ENCODE assay signal across 15 cellular contexts in genomic region chr14:95200404-95200803, GRCh38. TPM values are rescaled to one million over a fixed set of nuclear protein-coding genes. Genes with fewer than 3 reads are reported as not detected.
DNase-seq lines count a peak whose midpoint lies in the region; ATAC-seq and TF ChIP-seq lines count a peak whose summit lies in the region.
"Had no signal": no experiment of that assay in that cellular context is flagged by ENCODE, and none has a peak within 500 bp of the region (broad histone marks: within the 10 kb centered on the region; RNA-seq: fewer than 3 reads in every experiment).

No MANE protein-coding gene starts in this region.

- no peak overlapping the region for H3K27ac Mint-ChIP-seq in nephron progenitor cell
- H3K27ac Mint-ChIP-seq: activated CD4-positive, alpha-beta memory T cell treated with anti-CD3 and anti-CD28 coated beads for 36 hours had no signal

- peaks cover 19% of the 10 kb centered on the region for H3K4me1 Mint-ChIP-seq in nephron progenitor cell

- peaks cover 27% of the 10 kb centered on the region for H3K36me3 Mint-ChIP-seq in nephron progenitor cell (ENCODE audit: low read depth)

- H3K27me3 ChIP-seq in left ventricle myocardium inferior (ENCODE audit: low read depth) (peaks cover 48% of the 10 kb centered on the region), heart right ventricle (peaks cover 0 to 64% (median 34%) of the 10 kb centered on the region in 7 donors)

- H3K9me3 ChIP-seq in left ventricle myocardium inferior (replicated peaks) (peaks cover 22% of the 10 kb centered on the region), heart right ventricle (peaks cover 0 to 25% (median 4%) of the 10 kb centered on the region in 11 donors)

- ATAC-seq in Right ventricle myocardium inferior (peak; percentile 89), heart right ventricle (peak in 7 of 8 donors; percentile 70 to 93 (median 80)), GM19397 (IDR thresholded peaks at IDR 0.05; ENCODE audit: unreplicated experiment) (no peak)

- H3K36me3 ChIP-seq in left ventricle myocardium inferior, result peaks cover 37% of the 10 kb centered on the region
- H3K36me3 ChIP-seq in heart right ventricle, result peaks cover 0 to 36% (median 7%) of the 10 kb centered on the region in 9 donors

- H3K4me3 Mint-ChIP-seq in nephron progenitor cell, result no peak overlapping the region
- H3K4me3 Mint-ChIP-seq: activated CD4-positive, alpha-beta memory T cell treated with anti-CD3 and anti-CD28 coated beads for 36 hours; brain had no signal

- H3K27me3 Mint-ChIP-seq in nephron progenitor cell (ENCODE audit: low read depth, poor library complexity), result no peaks in the 10 kb centered on the region

- intact Hi-C loops in Right ventricle myocardium inferior (cut with DNase I) (no loop called here), left ventricle myocardium inferior (cut with micrococcal nuclease) (no loop called here), heart right ventricle (cut with DNase I) (no loop called here)

- H3K4me1 ChIP-seq in left ventricle myocardium inferior (peaks cover 10% of the 10 kb centered on the region), heart right ventricle (peaks cover 0 to 6% (median 0%) of the 10 kb centered on the region in 9 donors)

- DNase-seq in Right ventricle myocardium inferior (ENCODE audit: missing footprints) (no peak), left ventricle myocardium inferior (no peak), NCI-H510A treated with DMSO at 0.1 percent for 48 hours (lab: John Stamatoyannopoulos, UW) (peak; percentile 89), heart right ventricle (peak; percentile 32), ureter (ENCODE audit: low spot score) (peak; percentile 26), nephron progenitor cell (no peak), NCI-H1436 treated with DMSO at 0.1 percent for 48 hours (lab: John Stamatoyannopoulos, UW) (no peak)
- DNase-seq: activated CD4-positive, alpha-beta memory T cell treated with anti-CD3 and anti-CD28 coated beads for 36 hours; activated effector memory CD4-positive, alpha-beta T cell treated with anti-CD3 and anti-CD28 coated beads, Interleukin-2, amount 50 U/mL, for 16 hours; Kasumi-1; NCI-H446 treated with DMSO at 0.1 percent for 48 hours; T-helper 9 cell had no signal

- H3K9me3 Mint-ChIP-seq in nephron progenitor cell, result peaks cover 24% of the 10 kb centered on the region

- 45 to 60% methylated on average over 7 of the region's 7 CpGs for WGBS in heart right ventricle, 2 donors

- no peak for TF ChIP-seq CTCF in left ventricle myocardium inferior (IDR thresholded peaks at IDR 0.05; ENCODE audit: borderline replicate concordance)
- TF ChIP-seq CTCF in heart right ventricle (IDR thresholded peaks at IDR 0.05), result no peak
- TF ChIP-seq CTCF in nephron progenitor cell (IDR thresholded peaks at IDR 0.05), result no peak

- H3K4me3 ChIP-seq in left ventricle myocardium inferior, result no peak overlapping the region
- H3K4me3 ChIP-seq in heart right ventricle, result no peak overlapping the region

- H3K27ac ChIP-seq in left ventricle myocardium inferior (replicated peaks), result no peak overlapping the region
- no peak overlapping the region for H3K27ac ChIP-seq in heart right ventricle
- H3K27ac ChIP-seq: RWPE1 had no signal

RNA-seq across cellular contexts. Expression of gene DICER1, which starts 43.1 kb away (rescaled TPM):
- total RNA-seq in Right ventricle myocardium inferior (20.7 TPM), left ventricle myocardium inferior (22.1 TPM), heart right ventricle (10 to 100 TPM; 19.8 to 38.8 (median 27.5) TPM), ureter (109 TPM)
- 1 to 10 TPM; 4.9 to 8.3 TPM for polyA plus RNA-seq in heart right ventricle

Comparison
In these comparisons a context has a peak if more than half of its experiments do, and no peak if none do; other contexts are left out.
1. DNase-seq: peak in NCI-H510A treated with DMSO at 0.1 percent for 48 hours (single experiment), heart right ventricle (2 of 2) and ureter (single experiment); none in Right ventricle myocardium inferior (single experiment), left ventricle myocardium inferior (single experiment), nephron progenitor cell (single experiment) and NCI-H1436 treated with DMSO at 0.1 percent for 48 hours (single experiment).